7 cellular contexts compared by ENCODE assay signal in the genomic region with DNA sequence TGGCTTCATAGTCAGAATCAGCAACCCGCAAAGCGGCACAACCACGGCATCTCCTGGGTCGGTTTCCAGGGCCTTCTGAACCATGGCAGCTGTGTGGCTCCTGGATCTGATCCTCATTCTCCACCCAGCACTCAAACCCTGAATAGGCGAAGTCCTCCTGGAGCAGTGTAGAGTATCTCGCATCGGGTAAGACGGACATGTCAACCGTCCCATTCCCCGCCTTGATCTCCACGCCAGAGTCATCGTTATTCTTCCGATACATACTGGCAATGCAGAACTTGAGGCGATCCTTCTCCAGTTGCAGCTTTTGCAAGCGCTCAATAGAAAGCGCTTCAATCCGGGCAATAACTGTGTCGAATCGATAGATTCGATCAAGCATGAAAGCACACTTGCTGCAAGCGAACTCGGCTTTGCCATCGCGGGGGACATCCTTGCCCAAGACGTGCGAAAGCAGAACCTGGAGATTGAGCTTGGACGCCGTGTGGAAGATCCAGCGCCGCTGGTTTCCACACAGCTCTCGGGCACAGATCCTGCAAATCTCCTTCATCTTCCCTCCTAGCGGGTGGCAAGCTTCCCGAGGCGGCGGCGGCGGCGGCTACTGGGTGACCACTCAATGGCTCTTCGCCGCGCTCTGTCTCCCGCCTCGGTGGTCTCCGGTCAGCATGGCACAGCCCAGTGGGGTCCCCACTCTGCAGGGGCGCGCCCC.
DNase-seq lines count a peak whose midpoint lies in the region; ATAC-seq, FAIRE-seq and TF ChIP-seq lines count a peak whose summit lies in the region.
"Not testable (repeated sequence)": the region's sequence is repeated elsewhere in the genome, so short reads cannot be mapped to it uniquely, and the experiment has no call there.

No MANE protein-coding gene starts in this region.

- H3K9me2 ChIP-seq in OCI-LY1 (ENCODE audit: low read depth, low read length): not testable (repeated sequence)

- H4K20me1 ChIP-seq in OCI-LY1 (ENCODE audit: insufficient read depth, low read length): not testable (repeated sequence)

- DNase-seq in GM12864 (ENCODE audit: low read depth); kidney: not testable (repeated sequence)
- peak; percentile 63 for DNase-seq in activated effector memory CD4-positive, alpha-beta T cell treated with anti-CD3 and anti-CD28 coated beads, Interleukin-2, amount 50 U/mL, for 16 hours
- peak; percentile 1 for DNase-seq in epithelial cell of esophagus (ENCODE audit: low read depth)

- FAIRE-seq in kidney (lab: Jason Lieb, UNC): not testable (repeated sequence)

- H3K27ac ChIP-seq in OCI-LY1 (ENCODE audit: low read depth, low read length, poor library complexity, severe bottlenecking); kidney (ENCODE audit: low read depth in 2 of 2, low read length in 2 of 2); parathyroid adenoma: not testable (repeated sequence)

- intact Hi-C loops in kidney (cut with DNase I): not testable (repeated sequence)

- peak; percentile 1 for ATAC-seq in HG02870 (IDR thresholded peaks at IDR 0.05; ENCODE audit: unreplicated experiment)

- H3K4me1 ChIP-seq in OCI-LY1 (ENCODE audit: insufficient read depth, low read length, severe bottlenecking): peaks cover 17% of the 10 kb centered on the region
- not testable (repeated sequence) for H3K4me1 ChIP-seq in kidney (ENCODE audit: control insufficient read depth in 1 of 2, insufficient read depth in 1 of 2, low read depth in 1 of 2, low read length in 2 of 2); parathyroid adenoma

- not testable (repeated sequence) for H3K9ac ChIP-seq in OCI-LY1 (ENCODE audit: low read length); kidney (ENCODE audit: low read length in 2 of 2); parathyroid adenoma

- not testable (repeated sequence) for H3F3A ChIP-seq in OCI-LY1 (ENCODE audit: insufficient read depth, low read length)

- not testable (repeated sequence) for H3K27me3 ChIP-seq in OCI-LY1 (ENCODE audit: insufficient read depth, low read length); parathyroid adenoma (ENCODE audit: control insufficient read depth, insufficient read depth, low read length)

- not testable (repeated sequence) for H3K9me3 ChIP-seq in OCI-LY1 (ENCODE audit: low read length); kidney (ENCODE audit: control insufficient read depth in 1 of 2, low read length in 2 of 2); parathyroid adenoma (ENCODE audit: control insufficient read depth, low read length)

- not testable (repeated sequence) for TF ChIP-seq CTCF in GM12864 (IDR thresholded peaks at IDR 0.05; ENCODE audit: low read depth, low read length, missing control alignments); OCI-LY1 (IDR thresholded peaks at IDR 0.05; ENCODE audit: low read length); epithelial cell of esophagus (IDR thresholded peaks at IDR 0.05; ENCODE audit: insufficient read depth, low read depth, low read length, missing control alignments); kidney (IDR thresholded peaks at IDR 0.05; ENCODE audit: borderline replicate concordance, extremely low read depth, insufficient read depth); parathyroid adenoma (IDR thresholded peaks at IDR 0.05)

- H3K36me3 ChIP-seq in OCI-LY1 (ENCODE audit: insufficient read depth, low read length); kidney (ENCODE audit: control insufficient read depth in 1 of 2, insufficient read depth in 2 of 2, low read length in 2 of 2); parathyroid adenoma (ENCODE audit: control insufficient read depth, insufficient read depth, low read length): not testable (repeated sequence)

- H3K4me3 ChIP-seq in GM12864 (ENCODE audit: low read depth, low read length) (peak overlapping the region; percentile 58), OCI-LY1 (ENCODE audit: low read depth, low read length, poor library complexity, severe bottlenecking) (peak overlapping the region; percentile 61), epithelial cell of esophagus (ENCODE audit: low read length) (peak overlapping the region; percentile 46), kidney (ENCODE audit: low read length in 2 of 2) (peak overlapping the region; percentile 64 to 79), parathyroid adenoma (ENCODE audit: low read depth, low read length) (peak overlapping the region; percentile 34)

- not testable (repeated sequence) for H2AFZ ChIP-seq in OCI-LY1 (ENCODE audit: low read length); parathyroid adenoma

- H3K4me2 ChIP-seq in OCI-LY1 (ENCODE audit: low read length) (peak overlapping the region; percentile 38), parathyroid adenoma (ENCODE audit: low read length) (peak overlapping the region; percentile 44)

- not testable (repeated sequence) for H3K79me2 ChIP-seq in OCI-LY1 (ENCODE audit: insufficient read depth, low read length); parathyroid adenoma
